In genomic region chr14:75566321-75566720, GRCh38 we compare ENCODE assay signal across 10 cellular contexts. TPM values are rescaled to one million over a fixed set of nuclear protein-coding genes. Genes with fewer than 3 reads are reported as not detected.
DNase-seq lines count a peak whose midpoint lies in the region; ATAC-seq and TF ChIP-seq lines count a peak whose summit lies in the region.
"Had no signal": no experiment of that assay in that cellular context is flagged by ENCODE, and none has a peak within 500 bp of the region (broad histone marks: within the 10 kb centered on the region; RNA-seq: fewer than 3 reads in every experiment).

No MANE protein-coding gene starts in this region.

- no peaks in the 10 kb centered on the region for H3K9me3 Mint-ChIP-seq in activated B cell treated with CpG ODN at 0.5 μM for 24 hours
- no peaks in the 10 kb centered on the region for H3K9me3 Mint-ChIP-seq in activated naive CD4-positive, alpha-beta T cell treated with anti-CD3 and anti-CD28 coated beads, Interleukin-2, amount 50 U/mL, for 24 hours

- TF ChIP-seq CTCF in activated B cell treated with CpG ODN at 0.5 μM for 24 hours (IDR thresholded peaks at IDR 0.05): no peak

- ATAC-seq in GM18867 (IDR thresholded peaks at IDR 0.05; ENCODE audit: unreplicated experiment): peak; percentile 47
- peak; percentile 35 for ATAC-seq in activated B cell treated with CpG ODN at 0.5 μM for 24 hours (ENCODE audit: low read depth)
- ATAC-seq in HG03039 (IDR thresholded peaks at IDR 0.05; ENCODE audit: unreplicated experiment): no peak
- no peak for ATAC-seq in GM18517 (IDR thresholded peaks at IDR 0.05; ENCODE audit: unreplicated experiment)

- DNase-seq in activated B cell treated with CpG ODN at 0.5 μM for 24 hours (no peak), NCI-H2107 (lab: John Stamatoyannopoulos, UW) (no peak), NCI-H1092 treated with DMSO at 0.1 percent for 48 hours (lab: John Stamatoyannopoulos, UW) (no peak)
- peak; percentile 82 to 88 for DNase-seq in stimulated activated CD4-positive, alpha-beta T cell treated with anti-CD3 and anti-CD28 coated beads, Interleukin-2, amount 100 ng/mL, for 24 hours

- H3K36me3 Mint-ChIP-seq in activated B cell treated with CpG ODN at 0.5 μM for 24 hours (ENCODE audit: low read depth): no peaks in the 10 kb centered on the region
- peaks cover 8% of the 10 kb centered on the region for H3K36me3 Mint-ChIP-seq in activated naive CD4-positive, alpha-beta T cell treated with anti-CD3 and anti-CD28 coated beads, Interleukin-2, amount 50 U/mL, for 24 hours

- CTCF ChIA-PET in activated B cell treated with CpG ODN at 0.5 μM for 24 hours (lab: Charles Lee): interaction anchor here (0.9 kb wide), 1 partner anchor 10 kb away, joined by 4 read pairs; no protein-coding TSS in a partner anchor

- intact Hi-C loops in activated B cell treated with CpG ODN at 0.5 μM for 24 hours (cut with micrococcal nuclease): no loop called here

- H3K27ac Mint-ChIP-seq in activated B cell treated with CpG ODN at 0.5 μM for 24 hours: no peak overlapping the region
- H3K27ac Mint-ChIP-seq in activated naive CD4-positive, alpha-beta T cell treated with anti-CD3 and anti-CD28 coated beads, Interleukin-2, amount 50 U/mL, for 24 hours: peak overlapping the region; percentile 100

- H3K4me3 Mint-ChIP-seq in activated B cell treated with CpG ODN at 0.5 μM for 24 hours: no peak overlapping the region
- H3K4me3 Mint-ChIP-seq in activated naive CD4-positive, alpha-beta T cell treated with anti-CD3 and anti-CD28 coated beads, Interleukin-2, amount 50 U/mL, for 24 hours: peak overlapping the region; percentile 80

- H3K4me1 Mint-ChIP-seq in activated B cell treated with CpG ODN at 0.5 μM for 24 hours: peaks cover 17% of the 10 kb centered on the region
- peaks cover 79% of the 10 kb centered on the region for H3K4me1 Mint-ChIP-seq in activated naive CD4-positive, alpha-beta T cell treated with anti-CD3 and anti-CD28 coated beads, Interleukin-2, amount 50 U/mL, for 24 hours

- POLR2A ChIA-PET in activated B cell treated with CpG ODN at 0.5 μM for 24 hours (lab: Charles Lee): interaction anchor here (0.6 kb wide), 1 partner anchor 54 kb away, joined by 5 read pairs; no protein-coding TSS in a partner anchor

- H3K27me3 Mint-ChIP-seq in activated B cell treated with CpG ODN at 0.5 μM for 24 hours: no peaks in the 10 kb centered on the region
- H3K27me3 Mint-ChIP-seq in activated naive CD4-positive, alpha-beta T cell treated with anti-CD3 and anti-CD28 coated beads, Interleukin-2, amount 50 U/mL, for 24 hours: no peaks in the 10 kb centered on the region

RNA-seq across cellular contexts. Expression of gene FLVCR2, which starts 12.1 kb away (rescaled TPM):
- 11.7 and 12.5 TPM in 2 replicates for total RNA-seq in activated B cell treated with CpG ODN at 0.5 μM for 24 hours

RNA-seq across cellular contexts. Expression of gene BATF, which starts 44.1 kb away (rescaled TPM):
- total RNA-seq in activated B cell treated with CpG ODN at 0.5 μM for 24 hours: 160 and 171 TPM in 2 replicates
- total RNA-seq: ascending aorta, H1 had no signal

Comparison
In these comparisons a context has a peak if more than half of its experiments do, and no peak if none do; other contexts are left out.
1. ATAC-seq: peak in GM18867 (single experiment) and activated B cell treated with CpG ODN at 0.5 μM for 24 hours (single experiment); none in HG03039 (single experiment) and GM18517 (single experiment).
2. DNase-seq: peak in stimulated activated CD4-positive, alpha-beta T cell treated with anti-CD3 and anti-CD28 coated beads, Interleukin-2, amount 100 ng/mL, for 24 hours (2 of 2); none in activated B cell treated with CpG ODN at 0.5 μM for 24 hours (single experiment), NCI-H2107 (single experiment) and NCI-H1092 treated with DMSO at 0.1 percent for 48 hours (single experiment).